In the genomic region with DNA sequence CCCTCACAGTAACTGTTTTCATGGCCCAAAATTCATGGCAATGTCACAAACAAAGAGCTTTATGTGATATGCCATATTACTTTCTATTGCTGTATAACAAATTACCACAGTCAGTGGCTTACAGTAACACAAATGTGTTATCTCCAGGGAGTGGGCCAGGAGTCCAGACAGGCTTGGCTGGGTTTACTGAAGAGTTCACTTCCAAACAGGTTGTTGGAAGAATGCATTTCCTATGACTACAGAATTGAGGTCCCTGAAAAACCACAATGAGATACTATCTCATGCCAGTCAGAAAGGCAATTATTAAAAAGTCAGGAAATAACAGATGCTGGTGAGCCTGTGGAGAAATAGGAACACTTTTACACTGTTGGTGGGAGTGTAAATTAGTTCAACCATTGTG, we compare ENCODE assay signal across 24 cellular contexts.
"Had no signal": no experiment of that assay in that cellular context is flagged by ENCODE, and none has a peak within 500 bp of the region (broad histone marks: within the 10 kb centered on the region; RNA-seq: fewer than 3 reads in every experiment).

No MANE protein-coding gene starts in this region.

- H3K36me3 ChIP-seq: Peyer's patch had no signal

- H3K4me1 ChIP-seq: Peyer's patch had no signal

- H3K27me3 ChIP-seq: Peyer's patch had no signal

- DNase-seq: activated B cell treated with CpG ODN at 0.5 μM for 24 hours; activated CD4-positive, alpha-beta T cell treated with anti-CD3 and anti-CD28 coated beads for 1 hour; activated CD4-positive, alpha-beta T cell treated with anti-CD3 and anti-CD28 coated beads, Interleukin-2, amount 10 ng/mL, durations not matched to agents 24 days and 14 days; activated CD4-positive, alpha-beta T cell treated with anti-CD3 and anti-CD28 coated beads, Interleukin-2, amount 50 U/mL, for 48 hours; activated CD8-positive, alpha-beta memory T cell treated with anti-CD3 and anti-CD28 coated beads, Interleukin-2, amount 10 ng/mL, durations not matched to agents 7 days and 5 days; activated effector memory CD4-positive, alpha-beta T cell treated with Interleukin-2 at 50 U/mL for 16 hours; activated naive CD4-positive, alpha-beta T cell; activated T-cell treated with anti-CD3 and anti-CD28 coated beads, Interleukin-2, amount 50 U/mL, for 24 hours; aorta; Karpas-422; NCI-H1092; NCI-H1417; NCI-H1694; NCI-H2029 treated with DMSO at 0.1 percent for 48 hours; NCI-H345; NCI-H510A treated with DMSO at 0.1 percent for 48 hours; NCI-H69; NK-92 treated with Interleukin-12 subunit alpha and Interleukin-12 subunit beta, amount 100 ng/mL, for 24 hours; OCI-M1; Peyer's patch; SIG-M5; T-helper 17 cell; T1000 had no signal

- H3K9me3 ChIP-seq: Peyer's patch had no signal

- ATAC-seq: activated CD8-positive, alpha-beta memory T cell treated with anti-CD3 and anti-CD28 coated beads, Interleukin-2, amount 10 ng/mL, durations not matched to agents 7 days and 5 days; K562; T-helper 17 cell had no signal

- H3K27ac ChIP-seq: Peyer's patch had no signal

- H3K4me3 ChIP-seq: K562, Peyer's patch had no signal
